ENCODE assay signal across 16 cellular contexts in the genomic region with DNA sequence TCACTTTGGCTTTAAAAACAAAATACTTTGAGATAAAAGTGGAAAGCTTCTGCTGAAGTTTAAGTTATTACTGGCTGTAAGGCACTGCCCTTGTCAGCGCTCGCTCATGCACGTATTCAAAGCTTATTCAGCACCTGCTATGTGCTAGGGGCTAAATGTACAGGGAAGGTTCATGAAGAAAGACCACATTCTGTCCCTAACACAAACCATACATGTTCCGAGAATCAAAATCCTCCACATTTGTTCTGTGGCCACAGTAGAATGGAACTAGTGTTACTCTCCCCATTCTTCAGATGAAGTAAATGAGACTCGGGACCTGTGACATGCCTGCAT. TPM values are rescaled to one million over a fixed set of nuclear protein-coding genes. Genes with fewer than 3 reads are reported as not detected.
DNase-seq lines count a peak whose midpoint lies in the region; ATAC-seq and TF ChIP-seq lines count a peak whose summit lies in the region.
"Had no signal": no experiment of that assay in that cellular context is flagged by ENCODE, and none has a peak within 500 bp of the region (broad histone marks: within the 10 kb centered on the region; RNA-seq: fewer than 3 reads in every experiment).

No MANE protein-coding gene starts in this region.

- no TSS peak for BruUV-seq in OCI-LY7 (replicated peaks; lab: Mats Ljungman, UMichigan)

- H3K9me2 ChIP-seq in DOHH2 (replicated peaks; ENCODE audit: control insufficient read depth, low read length) (no peaks in the 10 kb centered on the region), OCI-LY7 (ENCODE audit: insufficient read depth, low read length) (no peaks in the 10 kb centered on the region)

- H3K27ac Mint-ChIP-seq in activated naive CD4-positive, alpha-beta T cell treated with anti-CD3 and anti-CD28 coated beads, Interleukin-2, amount 10 ng/mL, durations not matched to agents 7 days and 5 days: peak overlapping the region; percentile 16
- peak overlapping the region; percentile 51 for H3K27ac Mint-ChIP-seq in stimulated activated naive B cell treated with anti-CD40 and anti-IgM and Interleukin-4, amounts not matched to agents 10 μg/mL and 1 μg/mL and 100 μg/mL, for 72 hours
- H3K27ac Mint-ChIP-seq: CD8-positive, alpha-beta T cell; HFFc6 had no signal

- H3K36me3 ChIP-seq in DOHH2 (ENCODE audit: control insufficient read depth, low read length) (peaks cover 93% of the 10 kb centered on the region), OCI-LY7 (ENCODE audit: insufficient read depth, low read length) (peaks cover 98% of the 10 kb centered on the region)
- H3K36me3 ChIP-seq: BE2C had no signal

- H3K4me1 Mint-ChIP-seq in activated naive CD4-positive, alpha-beta T cell treated with anti-CD3 and anti-CD28 coated beads, Interleukin-2, amount 10 ng/mL, durations not matched to agents 7 days and 5 days: no peaks in the 10 kb centered on the region
- H3K4me1 Mint-ChIP-seq in stimulated activated naive B cell treated with anti-CD40 and anti-IgM and Interleukin-4, amounts not matched to agents 10 μg/mL and 1 μg/mL and 100 μg/mL, for 72 hours: no peaks in the 10 kb centered on the region

- ATAC-seq in stimulated activated naive B cell treated with anti-CD40 and anti-IgM and Interleukin-4, amounts not matched to agents 10 μg/mL and 1 μg/mL and 100 μg/mL, for 72 hours (replicated peaks): no peak
- no peak for ATAC-seq in GM21723 (IDR thresholded peaks at IDR 0.05; ENCODE audit: unreplicated experiment)
- ATAC-seq: CD8-positive, alpha-beta T cell had no signal

- no peaks in the 10 kb centered on the region for H3K9me3 Mint-ChIP-seq in activated naive CD4-positive, alpha-beta T cell treated with anti-CD3 and anti-CD28 coated beads, Interleukin-2, amount 10 ng/mL, durations not matched to agents 7 days and 5 days
- peaks cover 0 to 1% of the 10 kb centered on the region in 2 donors for H3K9me3 Mint-ChIP-seq in stimulated activated naive B cell treated with anti-CD40 and anti-IgM and Interleukin-4, amounts not matched to agents 10 μg/mL and 1 μg/mL and 100 μg/mL, for 72 hours
- H3K9me3 Mint-ChIP-seq: CD8-positive, alpha-beta T cell; HFFc6 had no signal

- no peaks in the 10 kb centered on the region for H3K27me3 ChIP-seq in DOHH2 (ENCODE audit: control insufficient read depth, low read length)
- H3K27me3 ChIP-seq: BE2C had no signal

- POLR2A ChIA-PET in OCI-LY7 (lab: Charles Lee): interaction anchor here (0.7 to 0.9 kb wide), 2 partner anchors 29 to 94 kb away, joined by 3 to 10 read pairs; no protein-coding TSS in a partner anchor

- CTCF ChIA-PET in activated naive CD4-positive, alpha-beta T cell treated with anti-CD3 and anti-CD28 coated beads, Interleukin-2, amount 10 ng/mL, durations not matched to agents 7 days and 5 days (lab: Charles Lee): interaction anchor here (0.9 to 13.7 kb wide), 3 partner anchors 23 to 104 kb away, joined by 3 to 229 read pairs (median 4); partner anchors contain the start of gene GPR68
- CTCF ChIA-PET in OCI-LY7 (lab: Charles Lee; ENCODE audit: unreplicated experiment): no interaction called here

- TF ChIP-seq CTCF in DOHH2 (IDR thresholded peaks at IDR 0.05; ENCODE audit: low read depth, low read length, poor library complexity, severe bottlenecking) (no peak), OCI-LY7 (conservative IDR thresholded peaks at IDR 0.05; ENCODE audit: low read length) (no peak), GM10266 (IDR thresholded peaks at IDR 0.05; ENCODE audit: control insufficient read depth, insufficient read depth, low read depth, missing control alignments) (no peak)

- no peak overlapping the region for H2AFZ ChIP-seq in OCI-LY7 (ENCODE audit: low read length)

- H4K20me1 ChIP-seq in DOHH2 (ENCODE audit: control insufficient read depth, insufficient read depth, low read depth, low read length): no peaks in the 10 kb centered on the region
- H4K20me1 ChIP-seq in OCI-LY7 (ENCODE audit: insufficient read depth, low read length): no peaks in the 10 kb centered on the region

- intact Hi-C loops in OCI-LY7 (cut with micrococcal nuclease; ENCODE audit: unreplicated experiment): no loop called here

- H3K4me1 ChIP-seq in DOHH2 (ENCODE audit: control insufficient read depth, low read length) (peaks cover 60% of the 10 kb centered on the region), OCI-LY7 (ENCODE audit: insufficient read depth, low read length, poor library complexity, severe bottlenecking) (peaks cover 54% of the 10 kb centered on the region)
- H3K4me1 ChIP-seq: BE2C, Caco-2 had no signal

- peaks cover 17% of the 10 kb centered on the region for H3K79me2 ChIP-seq in DOHH2 (ENCODE audit: control insufficient read depth, low read length)
- no peaks in the 10 kb centered on the region for H3K79me2 ChIP-seq in OCI-LY7 (ENCODE audit: insufficient read depth, low read depth, low read length)

- no peak for DNase-seq in activated naive CD4-positive, alpha-beta T cell treated with anti-CD3 and anti-CD28 coated beads, Interleukin-2, amount 10 ng/mL, durations not matched to agents 7 days and 5 days
- DNase-seq in activated naive CD4-positive, alpha-beta T cell treated with anti-CD3 and anti-CD28 coated beads, Interleukin-2, amount 50 U/mL, for 16 hours: no peak
- DNase-seq in OCI-LY7 (ENCODE audit: low spot score) (peak; percentile 59), GM10266 (ENCODE audit: extremely low spot score) (no peak)
- no peak for DNase-seq in stimulated activated naive B cell treated with anti-CD40 and anti-IgM and Interleukin-4, amounts not matched to agents 10 μg/mL and 1 μg/mL and 100 μg/mL, for 72 hours
- DNase-seq: BE2C; Caco-2; CD8-positive, alpha-beta T cell; DND-41; GF-D8; HCEC 1CT; HFFc6; IMR-90 had no signal

- H3K9me3 ChIP-seq in DOHH2 (ENCODE audit: control insufficient read depth, insufficient read depth, low read length) (no peaks in the 10 kb centered on the region), OCI-LY7 (ENCODE audit: low read length) (no peaks in the 10 kb centered on the region)
- H3K9me3 ChIP-seq: BE2C, Caco-2 had no signal

- peaks cover 17% of the 10 kb centered on the region for H3F3A ChIP-seq in DOHH2 (ENCODE audit: control insufficient read depth, insufficient read depth)

- H3K4me2 ChIP-seq in DOHH2 (ENCODE audit: low read length): peak overlapping the region; percentile 43
- 0 out of 2 replicates have a peak overlapping the region, but pooled peaks have one; percentile 15 for H3K4me2 ChIP-seq in OCI-LY7 (ENCODE audit: low read length)

- H3K4me3 Mint-ChIP-seq in activated naive CD4-positive, alpha-beta T cell treated with anti-CD3 and anti-CD28 coated beads, Interleukin-2, amount 10 ng/mL, durations not matched to agents 7 days and 5 days: no peak overlapping the region
- H3K4me3 Mint-ChIP-seq in stimulated activated naive B cell treated with anti-CD40 and anti-IgM and Interleukin-4, amounts not matched to agents 10 μg/mL and 1 μg/mL and 100 μg/mL, for 72 hours: no peak overlapping the region
- H3K4me3 Mint-ChIP-seq: CD8-positive, alpha-beta T cell; HFFc6 had no signal

- H3K27me3 Mint-ChIP-seq in activated naive CD4-positive, alpha-beta T cell treated with anti-CD3 and anti-CD28 coated beads, Interleukin-2, amount 10 ng/mL, durations not matched to agents 7 days and 5 days: no peaks in the 10 kb centered on the region
- no peaks in the 10 kb centered on the region for H3K27me3 Mint-ChIP-seq in stimulated activated naive B cell treated with anti-CD40 and anti-IgM and Interleukin-4, amounts not matched to agents 10 μg/mL and 1 μg/mL and 100 μg/mL, for 72 hours

- H3K36me3 Mint-ChIP-seq in activated naive CD4-positive, alpha-beta T cell treated with anti-CD3 and anti-CD28 coated beads, Interleukin-2, amount 10 ng/mL, durations not matched to agents 7 days and 5 days: peaks cover 61% of the 10 kb centered on the region
- peaks cover 44 to 48% of the 10 kb centered on the region in 2 donors for H3K36me3 Mint-ChIP-seq in stimulated activated naive B cell treated with anti-CD40 and anti-IgM and Interleukin-4, amounts not matched to agents 10 μg/mL and 1 μg/mL and 100 μg/mL, for 72 hours

- H3K27ac ChIP-seq in DOHH2 (ENCODE audit: low read depth, low read length) (peak overlapping the region; percentile 97), OCI-LY7 (ENCODE audit: low read depth, low read length, poor library complexity, severe bottlenecking) (peak overlapping the region; percentile 97)
- H3K27ac ChIP-seq: C4-2B had no signal

- no peak overlapping the region for H3K4me3 ChIP-seq in DOHH2 (ENCODE audit: low read length)
- no peak overlapping the region for H3K4me3 ChIP-seq in OCI-LY7 (ENCODE audit: low read depth, low read length, poor library complexity, severe bottlenecking)

RNA-seq across cellular contexts. Expression of gene GPR68, which starts 33.8 kb away (rescaled TPM):
- total RNA-seq in OCI-LY7 (2014; rRNA removed; shearing (Covaris generic)): 0.13 and 0.85 TPM in 2 replicates
- 0.41 and 0.84 TPM in 2 replicates for total RNA-seq in OCI-LY7 (2022)
